Comparison of ENCODE assay signal across 8 cellular contexts in the genomic region with DNA sequence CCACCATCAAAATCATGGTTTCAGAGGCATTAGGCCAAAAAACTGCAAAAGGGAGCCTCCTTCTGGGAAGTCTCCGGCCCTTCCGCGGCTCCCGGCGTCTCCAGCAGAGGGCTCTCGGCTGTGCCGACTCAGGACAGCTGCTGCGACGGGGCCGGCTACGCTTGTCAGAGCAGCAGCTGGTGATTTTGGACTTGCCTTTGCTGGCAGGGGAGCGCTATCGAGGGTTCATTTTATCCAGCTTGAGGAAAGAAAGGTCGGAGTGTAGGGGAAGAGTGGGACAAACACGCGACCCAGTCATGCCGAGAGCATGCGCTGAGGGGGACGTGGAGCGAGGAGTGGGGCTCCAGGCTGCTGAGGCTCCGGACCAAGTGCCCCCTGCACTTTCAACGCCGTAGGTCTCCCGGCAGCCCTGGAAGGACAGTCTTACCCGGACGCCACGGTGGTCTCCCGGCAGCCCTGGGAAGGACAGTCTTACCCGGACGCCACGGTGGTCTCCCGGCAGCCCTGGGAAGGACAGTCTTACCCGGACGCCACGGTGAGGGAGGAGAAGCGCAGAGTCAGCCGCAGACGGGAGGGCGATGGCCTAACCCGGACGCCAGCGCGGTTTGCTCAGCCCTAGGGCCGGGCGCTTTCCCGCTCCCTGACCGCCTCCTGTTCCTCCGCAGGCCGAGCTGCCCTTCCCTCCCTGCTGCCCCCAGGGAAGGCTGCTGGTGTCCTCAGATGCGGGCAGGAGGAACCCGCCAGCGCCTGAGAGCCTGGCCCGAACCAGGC. TPM values are rescaled to one million over a fixed set of nuclear protein-coding genes. Genes with fewer than 3 reads are reported as not detected.
A peak's percentile ranks its signal among the peaks of the same experiment; 100 is the strongest.
DNase-seq lines count a peak whose midpoint lies in the region; ATAC-seq, FAIRE-seq and TF ChIP-seq lines count a peak whose summit lies in the region.

No MANE protein-coding gene starts in this region.

- DNase-seq in NCI-H2171 treated with DMSO at 0.1 percent for 48 hours (lab: John Stamatoyannopoulos, UW) (peak; percentile 78), endothelial cell of umbilical vein (ENCODE audit: low read depth, low spot score) (peak; percentile 74), midbrain (lab: John Stamatoyannopoulos, UW) (peak; percentile 71), SW 1271 (lab: John Stamatoyannopoulos, UW) (no peak)
- peak; percentile 56 for DNase-seq in activated CD8-positive, alpha-beta memory T cell treated with anti-CD3 and anti-CD28 coated beads, Interleukin-2, amount 50 U/mL, for 4 hours
- peak; percentile 48 to 51 for DNase-seq in stimulated activated CD8-positive, alpha-beta memory T cell treated with anti-CD3 and anti-CD28 coated beads, Interleukin-2, amount 100 ng/mL, for 48 hours (ENCODE audit: low read depth in 2 of 2)

- intact Hi-C loops in endothelial cell of umbilical vein (cut with micrococcal nuclease) = loop anchor here (1.0 to 5.0 kb wide), 5 partner anchors 20 to 167 kb away; no protein-coding TSS in a partner anchor

- peaks cover 3% of the 10 kb centered on the region for H3K4me1 ChIP-seq in endothelial cell of umbilical vein (ENCODE audit: control insufficient read depth, extremely low read depth, insufficient read depth, low read length)

- H3K4me3 ChIP-seq in endothelial cell of umbilical vein (replicated peaks in 1 of 3; ENCODE audit: insufficient read depth in 1 of 3, low read depth in 1 of 3, low read length in 3 of 3) = peak overlapping the region; percentile 9 to 62 (median 34)

- H3K36me3 ChIP-seq in endothelial cell of umbilical vein (ENCODE audit: control insufficient read depth in 2 of 2, extremely low read depth in 1 of 2, insufficient read depth in 2 of 2, low read length in 2 of 2) = peaks cover 0 to 8% of the 10 kb centered on the region in 2 experiments

- FAIRE-seq in endothelial cell of umbilical vein (lab: Jason Lieb, UNC) = peak; percentile 85

- peak overlapping the region; percentile 30 for H3K9ac ChIP-seq in endothelial cell of umbilical vein (replicated peaks; ENCODE audit: extremely low read depth, insufficient read depth, low read length)

- no peaks in the 10 kb centered on the region for H3K27me3 ChIP-seq in endothelial cell of umbilical vein (ENCODE audit: control insufficient read depth in 2 of 2, insufficient read depth in 2 of 2, low read length in 2 of 2)

- no peaks in the 10 kb centered on the region for H3K9me3 ChIP-seq in endothelial cell of umbilical vein (replicated peaks; ENCODE audit: control insufficient read depth, insufficient read depth, low read length)

- H2AFZ ChIP-seq in endothelial cell of umbilical vein (ENCODE audit: low read depth, low read length) = peak overlapping the region; percentile 92

- H3K9me1 ChIP-seq in endothelial cell of umbilical vein (replicated peaks; ENCODE audit: control insufficient read depth, extremely low read depth, insufficient read depth, low read length) = no peaks in the 10 kb centered on the region

- peak; percentile 81 for TF ChIP-seq CTCF in GM12872 (IDR thresholded peaks at IDR 0.05; ENCODE audit: insufficient read depth, low read depth, low read length)
- TF ChIP-seq CTCF in endothelial cell of umbilical vein (IDR thresholded peaks at IDR 0.05; ENCODE audit: extremely low read depth in 1 of 2, insufficient read depth in 1 of 2, low read depth in 1 of 2, low read length in 2 of 2) = peak; percentile 96 to 99

- H3K79me2 ChIP-seq in endothelial cell of umbilical vein (ENCODE audit: control insufficient read depth, insufficient read depth, low read length) = no peaks in the 10 kb centered on the region

- peak; percentile 12 for TF ChIP-seq POLR2A in endothelial cell of umbilical vein (IDR thresholded peaks at IDR 0.05; ENCODE audit: low read depth, low read length)

- CTCF ChIA-PET in endothelial cell of umbilical vein (lab: Charles Lee) = interaction anchor here (0.7 to 10.2 kb wide), 18 partner anchors 9 to 175 kb away, joined by 3 to 211 read pairs (median 6); a partner anchor contains a TSS

- peak; percentile 82 for ATAC-seq in HG02623 (IDR thresholded peaks at IDR 0.05; ENCODE audit: unreplicated experiment)

- dilution Hi-C loops in endothelial cell of umbilical vein (cut with MboI; ENCODE audit: extremely low pct_ligation_motif_present, low sequenced_read_pairs) = no loop called here

- POLR2A ChIA-PET in endothelial cell of umbilical vein (lab: Charles Lee) = interaction anchor here (2.0 kb wide), 1 partner anchor 167 kb away, joined by 5 read pairs; no protein-coding TSS in a partner anchor

- no peaks in the 10 kb centered on the region for H4K20me1 ChIP-seq in endothelial cell of umbilical vein (replicated peaks; ENCODE audit: control insufficient read depth, extremely low read depth, insufficient read depth, low read length)

- H3K4me2 ChIP-seq in endothelial cell of umbilical vein (ENCODE audit: insufficient read depth, low read length) = peak overlapping the region; percentile 90

- BruUV-seq in endothelial cell of umbilical vein (replicated peaks; lab: Mats Ljungman, UMichigan) = no TSS peak

- H3K27ac ChIP-seq in endothelial cell of umbilical vein (ENCODE audit: insufficient read depth, low read depth, low read length) = no peak overlapping the region

TF ChIP-seq in endothelial cell of umbilical vein, 7 proteins besides CTCF, POLR2A, EP300 and RAD21:
- TF ChIP-seq POLR2AphosphoS5 (IDR thresholded peaks at IDR 0.05; ENCODE audit: insufficient read depth, low read depth, low read length) (no peak), GATA2 (IDR thresholded peaks at IDR 0.05; ENCODE audit: insufficient read depth, insufficient read length, low read depth, low read length) (no peak), MYC (IDR thresholded peaks at IDR 0.05; ENCODE audit: low read depth, low read length) (no peak), FOS (IDR thresholded peaks at IDR 0.05; ENCODE audit: borderline replicate concordance, insufficient read depth, low read length) (no peak), JUN (IDR thresholded peaks at IDR 0.05; ENCODE audit: borderline replicate concordance, insufficient read depth, insufficient read length, low read depth) (no peak), EZH2 (IDR thresholded peaks at IDR 0.05; ENCODE audit: borderline replicate concordance, low read depth, low read length, severe bottlenecking) (no peak)
- TF ChIP-seq, protein P1, sequence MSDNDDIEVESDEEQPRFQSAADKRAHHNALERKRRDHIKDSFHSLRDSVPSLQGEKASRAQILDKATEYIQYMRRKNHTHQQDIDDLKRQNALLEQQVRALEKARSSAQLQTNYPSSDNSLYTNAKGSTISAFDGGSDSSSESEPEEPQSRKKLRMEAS (IDR thresholded peaks at IDR 0.05; ENCODE audit: insufficient read depth, insufficient read length) = no peak
TF ChIP-seq in endothelial cell of umbilical vein: peak in this region for 0.

RNA-seq across cellular contexts. Expression of a gene that starts 21.7 kb away (rescaled TPM):
- total RNA-seq in endothelial cell of umbilical vein = 47.8 and 50.4 TPM in 2 replicates
- 15.6 and 15.8 TPM in 2 replicates for polyA plus RNA-seq in endothelial cell of umbilical vein
- polyA plus RNA-seq in endothelial cell of umbilical vein (2011; cell fraction: cytosol; rRNA removed) = 19.5 and 22.7 TPM in 2 replicates
- polyA plus RNA-seq in endothelial cell of umbilical vein (2011; cell fraction: nucleus; rRNA removed) = 72.7 and 75.9 TPM in 2 replicates
- polyA plus RNA-seq in endothelial cell of umbilical vein (2012) = 51.3 and 60.8 TPM in 2 replicates
- 43.5 and 60.9 TPM in 2 replicates for polyA minus RNA-seq in endothelial cell of umbilical vein
- 16.1 TPM for polyA minus RNA-seq in endothelial cell of umbilical vein (2011; cell fraction: cytosol; rRNA and poly(A)+ RNA removed)
- 86.7 and 123 TPM in 2 replicates for polyA minus RNA-seq in endothelial cell of umbilical vein (2011; cell fraction: nucleus; rRNA and poly(A)+ RNA removed)

Comparison
In these comparisons a context has a peak if more than half of its experiments do, and no peak if none do; other contexts are left out.
1. DNase-seq: peak in NCI-H2171 treated with DMSO at 0.1 percent for 48 hours (single experiment), activated CD8-positive, alpha-beta memory T cell treated with anti-CD3 and anti-CD28 coated beads, Interleukin-2, amount 50 U/mL, for 4 hours (single experiment), endothelial cell of umbilical vein (single experiment), midbrain (single experiment) and stimulated activated CD8-positive, alpha-beta memory T cell treated with anti-CD3 and anti-CD28 coated beads, Interleukin-2, amount 100 ng/mL, for 48 hours (2 of 2); none in SW 1271 (0 of 2).